8 cellular contexts compared by ENCODE assay signal in genomic region chr6:5471044-5471443, GRCh38.
A peak's percentile ranks its signal among the peaks of the same experiment; 100 is the strongest.
DNase-seq lines count a peak whose midpoint lies in the region; ATAC-seq and TF ChIP-seq lines count a peak whose summit lies in the region.

No MANE protein-coding gene starts in this region.

- no peak overlapping the region for H3K9ac ChIP-seq in smooth muscle cell (ENCODE audit: low read depth)

- H4K20me1 ChIP-seq in smooth muscle cell (ENCODE audit: low read depth), result peaks cover 35% of the 10 kb centered on the region

- no peaks in the 10 kb centered on the region for H3K27me3 ChIP-seq in HAP-1 (ENCODE audit: low read depth)
- no peaks in the 10 kb centered on the region for H3K27me3 ChIP-seq in smooth muscle cell (ENCODE audit: low read depth)

- H3K79me2 ChIP-seq in smooth muscle cell (ENCODE audit: low read depth), result no peaks in the 10 kb centered on the region

- H3K36me3 ChIP-seq in HAP-1 (replicated peaks) (no peaks in the 10 kb centered on the region), smooth muscle cell (ENCODE audit: low read depth) (no peaks in the 10 kb centered on the region)

- no peaks in the 10 kb centered on the region for H3F3A ChIP-seq in smooth muscle cell (ENCODE audit: low read depth)

- H3K9me3 ChIP-seq in HAP-1 (no peaks in the 10 kb centered on the region), smooth muscle cell (replicated peaks; ENCODE audit: low read depth) (no peaks in the 10 kb centered on the region)

- peak; percentile 14 for DNase-seq in DMS153 treated with DMSO at 0.1 percent for 48 hours (lab: John Stamatoyannopoulos, UW; ENCODE audit: unreplicated experiment)
- DNase-seq in HAP-1 (ENCODE audit: low spot score in 2 of 2), result peak; percentile 56 to 78
- peak; percentile 65 for DNase-seq in NCI-H146 treated with DMSO at 0.1 percent for 48 hours (lab: John Stamatoyannopoulos, UW; ENCODE audit: unreplicated experiment)
- peak; percentile 42 for DNase-seq in T-helper 9 cell
- DNase-seq in astrocyte of the hippocampus (ENCODE audit: low read depth, low spot score), result peak; percentile 81
- peak in 30 of 51 donors; percentile 11 to 75 (median 49) for DNase-seq in hypothalamus (lab: John Stamatoyannopoulos, UW)
- no peak for DNase-seq in smooth muscle cell (lab: John Stamatoyannopoulos, UW; ENCODE audit: unreplicated experiment)

- no peak for ATAC-seq in HG03135 (IDR thresholded peaks at IDR 0.05; ENCODE audit: unreplicated experiment)

- H3K4me1 ChIP-seq in HAP-1 (peaks cover 39% of the 10 kb centered on the region), smooth muscle cell (ENCODE audit: low read depth) (peaks cover 29% of the 10 kb centered on the region)

- 11% methylated on average over 8 of the region's 8 CpGs for WGBS in smooth muscle cell (ENCODE audit: low lambda C conversion rate)

- in situ Hi-C loops in HAP-1 (cut with MboI; ENCODE audit: low sequenced_read_pairs), result no loop called here

- H3K4me2 ChIP-seq in smooth muscle cell, result peak overlapping the region; percentile 59

- TF ChIP-seq CTCF in smooth muscle cell (IDR thresholded peaks at IDR 0.05; ENCODE audit: borderline replicate concordance, insufficient read depth, poor library complexity, severe bottlenecking), result peak; percentile 88

- H2AFZ ChIP-seq in smooth muscle cell (ENCODE audit: low read depth), result no peak overlapping the region

- H3K4me3 ChIP-seq in HAP-1 (no peak overlapping the region), smooth muscle cell (no peak overlapping the region)

- H3K27ac ChIP-seq in smooth muscle cell (ENCODE audit: low read depth), result no peak overlapping the region
